Comparison of ENCODE assay signal across 22 cellular contexts in the genomic region with DNA sequence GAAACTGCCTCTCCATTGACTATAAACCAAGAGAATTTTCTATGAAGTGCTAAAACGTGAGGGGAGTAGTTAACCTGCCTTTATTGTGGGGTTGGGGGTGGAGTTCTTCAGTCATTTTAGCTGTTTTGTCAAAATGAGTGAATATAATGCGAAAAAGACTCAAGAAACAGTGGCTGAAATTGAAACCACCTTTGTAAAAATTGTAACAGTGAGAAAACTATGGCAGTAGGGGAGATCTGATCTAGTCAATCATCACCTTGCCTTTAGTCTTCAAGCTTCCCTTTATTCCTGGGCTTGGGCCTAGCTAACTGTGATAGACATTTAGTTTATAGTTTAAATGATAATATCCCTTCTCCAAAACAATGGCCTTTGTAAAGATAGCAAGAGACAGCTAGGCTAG.
"Had no signal": no experiment of that assay in that cellular context is flagged by ENCODE, and none has a peak within 500 bp of the region (broad histone marks: within the 10 kb centered on the region; RNA-seq: fewer than 3 reads in every experiment).

No MANE protein-coding gene starts in this region.

- H3K4me3 ChIP-seq: K562 had no signal

- H3K4me1 Mint-ChIP-seq: IgD-negative memory B cell had no signal

- H3K9me3 ChIP-seq: SK-N-SH had no signal

- H3K4me3 Mint-ChIP-seq: IgD-negative memory B cell had no signal

- H3K4me2 ChIP-seq: SK-N-SH had no signal

- H3K27me3 Mint-ChIP-seq: IgD-negative memory B cell had no signal

- DNase-seq: NCI-H1092, NCI-H1105 treated with DMSO at 0.1 percent for 48 hours, NCI-H1417 treated with DMSO at 0.1 percent for 48 hours, NCI-H146, NCI-H1694 treated with DMSO at 0.1 percent for 48 hours, NCI-H1930, NCI-H2081, NCI-H2107, NCI-H2227 treated with DMSO at 0.1 percent for 48 hours, NCI-H524, NCI-H526 treated with DMSO at 0.1 percent for 48 hours, NCI-H748 treated with DMSO at 0.1 percent for 48 hours, OCI-M1, SHP77, SK-N-SH, T-helper 1 cell had no signal

- H3K27ac ChIP-seq: HL-60, RWPE1 had no signal

- ATAC-seq: K562, Panc1 had no signal

- FAIRE-seq: HTR-8/SVneo, K562 had no signal

- H3K9me2 ChIP-seq: SK-N-SH had no signal

- H3K36me3 Mint-ChIP-seq: IgD-negative memory B cell had no signal

- H3K27ac Mint-ChIP-seq: IgD-negative memory B cell had no signal

- H3K9ac ChIP-seq: SK-N-SH had no signal
